In genomic region chr3:37925157-37925556, GRCh38 we compare ENCODE assay signal across 18 cellular contexts.
DNase-seq lines count a peak whose midpoint lies in the region; ATAC-seq and TF ChIP-seq lines count a peak whose summit lies in the region.
"Had no signal": no experiment of that assay in that cellular context is flagged by ENCODE, and none has a peak within 500 bp of the region (broad histone marks: within the 10 kb centered on the region; RNA-seq: fewer than 3 reads in every experiment).

No MANE protein-coding gene starts in this region.

- no peak for TF ChIP-seq POLR2A in stomach (IDR thresholded peaks at IDR 0.05)

- no peaks in the 10 kb centered on the region; the same call in 1 of the 2 replicates for H3K79me2 ChIP-seq in H9 (ENCODE audit: insufficient read depth, low read length)

- H2BK5ac ChIP-seq in H9 (ENCODE audit: insufficient read length, low read length): no peak overlapping the region

- H3K79me1 ChIP-seq in H9 (ENCODE audit: insufficient read depth, low read depth, low read length, poor library complexity, severe bottlenecking): no peaks in the 10 kb centered on the region

- no peak overlapping the region for H3T11ph ChIP-seq in H9 (ENCODE audit: low read length)

- H2BK120ac ChIP-seq in H9 (ENCODE audit: low read depth, low read length, poor library complexity, severe bottlenecking): no peak overlapping the region

- H2BK15ac ChIP-seq in H9 (ENCODE audit: low read depth, low read length): no peak overlapping the region

- no peak for TF ChIP-seq EP300 in stomach (IDR thresholded peaks at IDR 0.05)

- H3K9me3 Mint-ChIP-seq in H9: no peaks in the 10 kb centered on the region; a peak in 1 of 5 replicates
- peaks cover 10% of the 10 kb centered on the region for H3K9me3 Mint-ChIP-seq in activated T-helper 1 cell treated with anti-CD3 and anti-CD28 coated beads, Interleukin-12 subunit alpha, Interleukin-12 subunit beta, Interleukin-2, Interleukin-4 antibody, amounts not matched to agents 30 ng/mL and 10 ng/mL and 1 ng/mL, durations not matched to agents 14 hours and 24 hours and 36 hours

- no peak overlapping the region for H3K56ac ChIP-seq in H9 (ENCODE audit: insufficient read length, low read depth, low read length)

- DNase-seq in H9: no peak
- DNase-seq in activated T-helper 1 cell treated with anti-CD3 and anti-CD28 coated beads, Interleukin-12 subunit alpha, Interleukin-12 subunit beta, Interleukin-2, Interleukin-4 antibody, amounts not matched to agents 30 ng/mL and 10 ng/mL and 1 ng/mL, durations not matched to agents 14 hours and 24 hours and 36 hours (ENCODE audit: low spot score): no peak
- peak; percentile 89 for DNase-seq in left kidney (ENCODE audit: low read depth, low spot score)
- no peak for DNase-seq in stomach
- no peak for DNase-seq in foreskin keratinocyte
- no peak for DNase-seq in MG63
- DNase-seq in NCI-H2029 (lab: John Stamatoyannopoulos, UW): no peak
- DNase-seq: activated CD4-positive, alpha-beta T cell treated with anti-CD3 and anti-CD28 coated beads, Interleukin-2, amount 50 U/mL, for 48 hours; activated naive CD4-positive, alpha-beta T cell treated with Interleukin-2 at 50 U/mL for 16 hours; activated T-cell treated with anti-CD3 and anti-CD28 coated beads for 4 hours; naive thymus-derived CD8-positive, alpha-beta T cell; NCI-H1694; NCI-H345; uterus had no signal

- no peak overlapping the region for H4K8ac ChIP-seq in H9 (replicated peaks; ENCODE audit: insufficient read length, low read depth, low read length)

- H3K4me1 ChIP-seq in H9 (ENCODE audit: insufficient read depth, low read length) (peaks cover 5% of the 10 kb centered on the region; the same call in 1 of the 2 replicates), stomach (peaks cover 31 to 76% (median 51%) of the 10 kb centered on the region in 4 donors), foreskin keratinocyte (no peaks in the 10 kb centered on the region)
- H3K4me1 ChIP-seq: uterus had no signal

- no peak overlapping the region for H2BK20ac ChIP-seq in H9 (ENCODE audit: low read depth, low read length, poor library complexity, severe bottlenecking)

- H2AK5ac ChIP-seq in H9 (ENCODE audit: insufficient read length, low read length): no peak overlapping the region

- H3K18ac ChIP-seq in H9 (ENCODE audit: insufficient read length, low read depth, low read length): no peak overlapping the region

- no peaks in the 10 kb centered on the region for H3K36me3 ChIP-seq in stomach
- no peaks in the 10 kb centered on the region for H3K36me3 ChIP-seq in MG63
- H3K36me3 ChIP-seq: uterus had no signal

- WGBS in H9 (ENCODE audit: extremely low coverage, insufficient read length, low lambda C conversion rate): no CpG with 5 or more reads among the region's 2 CpGs
- 43 to 80% (median 69%) methylated on average over 2 of the region's 2 CpGs for WGBS in stomach, 5 donors

- no peak overlapping the region for H4K5ac ChIP-seq in H9 (ENCODE audit: insufficient read length, low read depth, low read length)

- no peak overlapping the region for H2BK12ac ChIP-seq in H9 (ENCODE audit: insufficient read length, low read depth, low read length)

- H3K4me1 Mint-ChIP-seq in H9: peaks cover 12 to 16% of the 10 kb centered on the region in 2 experiments
- no peaks in the 10 kb centered on the region for H3K4me1 Mint-ChIP-seq in activated T-helper 1 cell treated with anti-CD3 and anti-CD28 coated beads, Interleukin-12 subunit alpha, Interleukin-12 subunit beta, Interleukin-2, Interleukin-4 antibody, amounts not matched to agents 30 ng/mL and 10 ng/mL and 1 ng/mL, durations not matched to agents 14 hours and 24 hours and 36 hours (ENCODE audit: low read depth)
- H3K4me1 Mint-ChIP-seq: stimulated activated memory B cell treated with anti-CD40 and anti-IgM and Interleukin-4, amounts not matched to agents 10 μg/mL and 1 μg/mL and 100 μg/mL, for 72 hours had no signal

- no peaks in the 10 kb centered on the region for H3K27me3 Mint-ChIP-seq in H9 (ENCODE audit: low read depth)
- H3K27me3 Mint-ChIP-seq in activated T-helper 1 cell treated with anti-CD3 and anti-CD28 coated beads, Interleukin-12 subunit alpha, Interleukin-12 subunit beta, Interleukin-2, Interleukin-4 antibody, amounts not matched to agents 30 ng/mL and 10 ng/mL and 1 ng/mL, durations not matched to agents 14 hours and 24 hours and 36 hours (ENCODE audit: insufficient read depth): peaks cover 2% of the 10 kb centered on the region
- H3K27me3 Mint-ChIP-seq: IgD-negative memory B cell; naive thymus-derived CD8-positive, alpha-beta T cell; stimulated activated memory B cell treated with anti-CD40 and anti-IgM and Interleukin-4, amounts not matched to agents 10 μg/mL and 1 μg/mL and 100 μg/mL, for 72 hours had no signal

- no peaks in the 10 kb centered on the region for H4K20me1 ChIP-seq in H9 (ENCODE audit: control insufficient read depth, insufficient read depth, insufficient read length)

- no peak for TF ChIP-seq CTCF in H9 (conservative IDR thresholded peaks at IDR 0.05)
- no peak for TF ChIP-seq CTCF in stomach (IDR thresholded peaks at IDR 0.05)
- no peak for TF ChIP-seq CTCF in foreskin keratinocyte (conservative IDR thresholded peaks at IDR 0.05)

- no peak overlapping the region for H3K4me3 Mint-ChIP-seq in H9
- no peak overlapping the region for H3K4me3 Mint-ChIP-seq in activated T-helper 1 cell treated with anti-CD3 and anti-CD28 coated beads, Interleukin-12 subunit alpha, Interleukin-12 subunit beta, Interleukin-2, Interleukin-4 antibody, amounts not matched to agents 30 ng/mL and 10 ng/mL and 1 ng/mL, durations not matched to agents 14 hours and 24 hours and 36 hours
- H3K4me3 Mint-ChIP-seq: IgD-negative memory B cell; naive thymus-derived CD8-positive, alpha-beta T cell; stimulated activated memory B cell treated with anti-CD40 and anti-IgM and Interleukin-4, amounts not matched to agents 10 μg/mL and 1 μg/mL and 100 μg/mL, for 72 hours had no signal

- no peaks in the 10 kb centered on the region for H3K9me3 ChIP-seq in H9 (ENCODE audit: control insufficient read depth, low read depth, low read length)
- no peaks in the 10 kb centered on the region for H3K9me3 ChIP-seq in stomach
- peaks cover 7% of the 10 kb centered on the region for H3K9me3 ChIP-seq in MG63
- H3K9me3 ChIP-seq: uterus had no signal

- H2AFZ ChIP-seq in H9 (ENCODE audit: low read length): no peak overlapping the region

- no peak overlapping the region for H3K23ac ChIP-seq in H9 (ENCODE audit: insufficient read length, low read depth, low read length)

- H3K9ac ChIP-seq in H9 (ENCODE audit: extremely low read depth, insufficient read length, low read length): no peak overlapping the region

- H3K4me2 ChIP-seq in H9 (ENCODE audit: insufficient read depth, insufficient read length, low read length): no peak overlapping the region

- H3K4me3 ChIP-seq in stomach: no peak overlapping the region
- H3K4me3 ChIP-seq in MG63: no peak overlapping the region
- H3K4me3 ChIP-seq: lung, uterus had no signal

- no peak for ATAC-seq in foreskin keratinocyte
- ATAC-seq in HG03196 (IDR thresholded peaks at IDR 0.05; ENCODE audit: unreplicated experiment): no peak
- ATAC-seq: naive thymus-derived CD8-positive, alpha-beta T cell; stimulated activated memory B cell treated with anti-CD40 and anti-IgM and Interleukin-4, amounts not matched to agents 10 μg/mL and 1 μg/mL and 100 μg/mL, for 72 hours had no signal

- H3K27ac Mint-ChIP-seq in H9: peak overlapping the region in 2 of 3 experiments; percentile 8 to 29; a peak in 2 of 7 replicates
- peak overlapping the region; percentile 8 for H3K27ac Mint-ChIP-seq in activated T-helper 1 cell treated with anti-CD3 and anti-CD28 coated beads, Interleukin-12 subunit alpha, Interleukin-12 subunit beta, Interleukin-2, Interleukin-4 antibody, amounts not matched to agents 30 ng/mL and 10 ng/mL and 1 ng/mL, durations not matched to agents 14 hours and 24 hours and 36 hours
- H3K27ac Mint-ChIP-seq: IgD-negative memory B cell; stimulated activated memory B cell treated with anti-CD40 and anti-IgM and Interleukin-4, amounts not matched to agents 10 μg/mL and 1 μg/mL and 100 μg/mL, for 72 hours had no signal

- H3K27me3 ChIP-seq in H9 (ENCODE audit: insufficient read depth, low read length) (no peaks in the 10 kb centered on the region), stomach (no peaks in the 10 kb centered on the region), foreskin keratinocyte (no peaks in the 10 kb centered on the region), MG63 (no peaks in the 10 kb centered on the region)
- H3K27me3 ChIP-seq: uterus had no signal

- no peak overlapping the region for H3K4ac ChIP-seq in H9 (ENCODE audit: low read depth, low read length)

- H3K36me3 Mint-ChIP-seq in H9 (ENCODE audit: insufficient read depth in 1 of 3, low read depth in 3 of 3): peaks cover 0 to 6% (median 3%) of the 10 kb centered on the region in 3 experiments; a peak in 2 of 7 replicates
- H3K36me3 Mint-ChIP-seq in activated T-helper 1 cell treated with anti-CD3 and anti-CD28 coated beads, Interleukin-12 subunit alpha, Interleukin-12 subunit beta, Interleukin-2, Interleukin-4 antibody, amounts not matched to agents 30 ng/mL and 10 ng/mL and 1 ng/mL, durations not matched to agents 14 hours and 24 hours and 36 hours (ENCODE audit: low read depth): no peaks in the 10 kb centered on the region
- H3K36me3 Mint-ChIP-seq: IgD-negative memory B cell; stimulated activated memory B cell treated with anti-CD40 and anti-IgM and Interleukin-4, amounts not matched to agents 10 μg/mL and 1 μg/mL and 100 μg/mL, for 72 hours had no signal

- no peak overlapping the region for H3K27ac ChIP-seq in H9 (ENCODE audit: insufficient read length, low read depth, low read length)
- peak overlapping the region in 3 of 5 donors; percentile 30 to 63 (median 46) for H3K27ac ChIP-seq in stomach
- no peak overlapping the region for H3K27ac ChIP-seq in foreskin keratinocyte

- no peak overlapping the region for H4K91ac ChIP-seq in H9 (ENCODE audit: insufficient read length, low read depth, low read length)

- H3K23me2 ChIP-seq in H9 (ENCODE audit: insufficient read length, low read depth, low read length, poor library complexity, severe bottlenecking): no peaks in the 10 kb centered on the region

- intact Hi-C loops in activated T-helper 1 cell treated with anti-CD3 and anti-CD28 coated beads, Interleukin-12 subunit alpha, Interleukin-12 subunit beta, Interleukin-2, Interleukin-4 antibody, amounts not matched to agents 30 ng/mL and 10 ng/mL and 1 ng/mL, durations not matched to agents 14 hours and 24 hours and 36 hours (cut with micrococcal nuclease): no loop called here
- intact Hi-C loops in stomach (cut with DNase I; ENCODE audit: low total_unique reads): no loop called here

- H3K14ac ChIP-seq in H9 (ENCODE audit: insufficient read depth, low read length): no peak overlapping the region

Comparison
In these comparisons a context has a peak if more than half of its experiments do, and no peak if none do; other contexts are left out.
1. H3K27ac ChIP-seq: peak in stomach (3 of 5); none in H9 (single experiment) and foreskin keratinocyte (single experiment).